1 cellular context compared by ENCODE assay signal in genomic region chr10:132435320-132435719, GRCh38.
TF ChIP-seq lines count a peak whose summit lies in the region.

No MANE protein-coding gene starts in this region.

TF ChIP-seq in H1, 55 proteins besides CTCF, POLR2A, EP300 and RAD21:
- TF ChIP-seq KDM1A (IDR thresholded peaks at IDR 0.05; ENCODE audit: borderline replicate concordance, low read length) = peak; percentile 23; the same call in 1 of the 2 replicates
TF ChIP-seq in H1: peak in this region for 1; not testable (repeated sequence) for 54.
